Comparison of ENCODE assay signal across 21 cellular contexts in the genomic region with DNA sequence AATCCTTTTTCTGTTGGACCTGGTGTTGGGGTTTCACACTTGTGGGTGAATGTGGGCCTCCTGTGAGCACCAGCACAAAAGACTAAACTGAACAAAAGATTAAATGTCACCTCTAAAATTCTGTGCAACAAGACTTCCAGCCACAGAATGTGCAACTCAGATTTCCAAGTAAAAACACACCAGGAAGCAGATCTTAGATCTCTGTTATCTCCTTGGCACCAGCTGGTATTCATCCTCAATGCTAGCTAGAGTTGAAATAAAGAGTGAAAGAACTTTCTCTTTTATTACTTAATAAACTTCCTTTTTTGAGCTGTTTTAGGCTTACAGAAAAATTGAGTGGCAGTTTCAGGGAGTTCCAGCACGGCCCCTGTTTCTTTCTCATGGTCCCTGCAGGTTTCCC.
"Had no signal": no experiment of that assay in that cellular context is flagged by ENCODE, and none has a peak within 500 bp of the region (broad histone marks: within the 10 kb centered on the region; RNA-seq: fewer than 3 reads in every experiment).

No MANE protein-coding gene starts in this region.

- H3K9me3 ChIP-seq: colonic mucosa, heart right ventricle, testis, tibial nerve had no signal

- H3K4me3 ChIP-seq: colonic mucosa, heart right ventricle, lung, skin epidermis, testis, tibial nerve had no signal

- H3K27ac ChIP-seq: colonic mucosa, heart right ventricle, testis had no signal

- DNase-seq: colonic mucosa; dermis blood vessel endothelial cell; erythroblast; heart right ventricle; hypothalamus; islet precursor cell; left cardiac atrium; left ventricle myocardium superior; mesendoderm; naive B cell; nephron progenitor cell; posterior cingulate gyrus; stimulated activated CD4-positive, alpha-beta T cell treated with anti-CD3 and anti-CD28 coated beads, Interleukin-2, amount 100 ng/mL, for 24 hours; stimulated activated CD4-positive, alpha-beta T cell treated with anti-CD3 and anti-CD28 coated beads, Interleukin-4, amount 100 ng/mL, for 4 hours; stimulated activated naive B cell treated with anti-CD40 and anti-IgM and Interleukin-4, amounts not matched to agents 10 μg/mL and 1 μg/mL and 100 μg/mL, for 72 hours; stimulated activated naive CD8-positive, alpha-beta T cell treated with anti-CD3 and anti-CD28 coated beads, Interleukin-15, amount 100 ng/mL, for 72 hours; testis had no signal

- H3K4me1 ChIP-seq: colonic mucosa, testis had no signal

- ATAC-seq: heart right ventricle; left cardiac atrium; left ventricle myocardium superior; sciatic nerve; stimulated activated naive B cell treated with anti-CD40 and anti-IgM and Interleukin-4, amounts not matched to agents 10 μg/mL and 1 μg/mL and 100 μg/mL, for 72 hours; stimulated activated naive CD8-positive, alpha-beta T cell treated with anti-CD3 and anti-CD28 coated beads, Interleukin-15, amount 100 ng/mL, for 72 hours had no signal

- H3K27me3 ChIP-seq: colonic mucosa, heart right ventricle, testis, tibial nerve had no signal

- H3K36me3 ChIP-seq: colonic mucosa, heart right ventricle, tibial nerve had no signal
